Comparison of ENCODE assay signal across 9 cellular contexts in the genomic region with DNA sequence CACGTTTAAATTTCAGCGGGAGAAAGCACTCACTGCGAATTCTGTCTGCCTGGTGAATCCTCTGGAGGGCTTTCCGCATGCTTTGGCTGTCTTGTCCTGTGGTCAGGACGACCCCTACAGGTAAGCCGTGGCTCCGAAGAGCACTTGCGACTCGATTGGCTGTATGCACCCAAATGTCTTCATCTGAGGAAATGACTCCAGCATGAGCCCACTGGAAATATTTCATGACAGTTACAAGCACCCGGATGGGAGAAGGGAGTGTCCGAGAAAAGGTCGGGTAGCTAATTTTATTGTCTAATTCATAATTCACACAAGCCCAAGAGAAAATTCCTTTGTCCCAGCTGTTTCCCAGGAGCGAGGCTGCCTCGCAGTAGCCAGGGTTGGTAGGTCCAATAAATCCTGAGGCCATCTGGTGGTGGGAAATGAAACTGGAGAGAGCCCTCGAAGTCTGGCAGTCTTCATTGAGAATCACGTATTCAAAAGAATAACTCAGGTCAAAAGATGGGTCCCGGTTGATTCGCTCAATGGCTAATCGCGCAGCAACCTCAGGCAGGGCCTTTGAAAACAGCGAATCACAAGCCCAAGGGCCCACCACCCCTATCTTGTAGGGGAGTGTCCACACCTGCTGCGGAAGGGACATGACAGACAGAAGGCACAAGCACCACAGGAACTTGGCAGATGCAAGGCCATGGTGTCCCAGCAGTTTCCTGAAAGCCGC. TPM values are rescaled to one million over a fixed set of nuclear protein-coding genes. Genes with fewer than 3 reads are reported as not detected.
DNase-seq lines count a peak whose midpoint lies in the region; ATAC-seq and TF ChIP-seq lines count a peak whose summit lies in the region.
"Had no signal": no experiment of that assay in that cellular context is flagged by ENCODE, and none has a peak within 500 bp of the region (broad histone marks: within the 10 kb centered on the region; RNA-seq: fewer than 3 reads in every experiment).

No MANE protein-coding gene starts in this region.

- CTCF ChIA-PET in PC-3 (lab: Charles Lee) = interaction anchor here (0.7 to 1.0 kb wide), 3 partner anchors 9 to 776 kb away, joined by 3 to 5 read pairs (median 4); no protein-coding TSS in a partner anchor

- H3K27ac ChIP-seq in PC-3 (ENCODE audit: low read length) (no peak overlapping the region), esophagus muscularis mucosa (replicated peaks in 1 of 4) (no peak overlapping the region)

- H3K4me1 ChIP-seq in PC-3 (ENCODE audit: insufficient read depth, low read length) = no peaks in the 10 kb centered on the region
- peaks cover 0 to 11% (median 0%) of the 10 kb centered on the region in 4 donors for H3K4me1 ChIP-seq in esophagus muscularis mucosa

- intact Hi-C loops in PC-3 (cut with micrococcal nuclease) (loop anchor here (2.0 to 5.0 kb wide), 3 partner anchors 777 to 1277 kb away; no protein-coding TSS in a partner anchor), esophagus muscularis mucosa (cut with DNase I) (no loop called here)

- H3K36me3 Mint-ChIP-seq in nephron (ENCODE audit: low read depth) = no peaks in the 10 kb centered on the region

- H3K36me3 ChIP-seq in PC-3 (ENCODE audit: low read depth, low read length) (no peaks in the 10 kb centered on the region), esophagus muscularis mucosa (no peaks in the 10 kb centered on the region)

- no peaks in the 10 kb centered on the region for H3K27me3 Mint-ChIP-seq in nephron (ENCODE audit: low read depth)

- no peak for TF ChIP-seq POLR2A in esophagus muscularis mucosa (IDR thresholded peaks at IDR 0.05; ENCODE audit: low read depth)

- H3F3A ChIP-seq in PC-3 (ENCODE audit: low read length, unreplicated experiment) = no peaks in the 10 kb centered on the region

- no peak overlapping the region for H3K4me3 Mint-ChIP-seq in nephron

- no TSS peak for BruUV-seq in PC-3 (replicated peaks; lab: Mats Ljungman, UMichigan)

- DNase-seq in DMS79 treated with DMSO at 0.1 percent for 48 hours (lab: John Stamatoyannopoulos, UW) (peak; percentile 28), HK-2 (ENCODE audit: unreplicated experiment) (peak; percentile 18), PC-3 (peak; percentile 62), esophagus muscularis mucosa (ENCODE audit: extremely low spot score) (no peak), T-helper 1 cell (no peak)

- no peak overlapping the region for H3K27ac Mint-ChIP-seq in nephron

- H4K20me1 ChIP-seq in PC-3 (ENCODE audit: low read length) = no peaks in the 10 kb centered on the region

- POLR2A ChIA-PET in PC-3 (lab: Charles Lee; ENCODE audit: unreplicated experiment) = no interaction called here

- H3K4me2 ChIP-seq in PC-3 (ENCODE audit: low read length) = peak overlapping the region; percentile 73

- H3K4me1 Mint-ChIP-seq in nephron = peaks cover 12% of the 10 kb centered on the region

- no peaks in the 10 kb centered on the region for H3K9me3 Mint-ChIP-seq in nephron

- WGBS in esophagus muscularis mucosa = 14% methylated on average over 22 of the region's 23 CpGs

- TF ChIP-seq EP300 in esophagus muscularis mucosa (IDR thresholded peaks at IDR 0.05) = no peak

- peak overlapping the region; percentile 38; the same call in 1 of the 2 replicates for H3K4me3 ChIP-seq in PC-3 (ENCODE audit: low read length)
- H3K4me3 ChIP-seq in esophagus muscularis mucosa = peak overlapping the region in 1 of 4 donors; percentile 21

- ATAC-seq in PC-3 = peak; percentile 84
- no peak for ATAC-seq in HG03095 (IDR thresholded peaks at IDR 0.05; ENCODE audit: unreplicated experiment)
- ATAC-seq in GM21737 (IDR thresholded peaks at IDR 0.05; ENCODE audit: unreplicated experiment) = no peak

- TF ChIP-seq CTCF in PC-3 (conservative IDR thresholded peaks at IDR 0.05; ENCODE audit: low read depth, low read length) (peak; percentile 70), esophagus muscularis mucosa (IDR thresholded peaks at IDR 0.05) (peak in 2 of 3 experiments; percentile 25 to 48), nephron (IDR thresholded peaks at IDR 0.05; ENCODE audit: unreplicated experiment in 3 of 3) (peak; percentile 75 to 82 (median 80))

- H3K9me3 ChIP-seq in PC-3 (ENCODE audit: low read length) (no peaks in the 10 kb centered on the region), esophagus muscularis mucosa (no peaks in the 10 kb centered on the region)

- no peaks in the 10 kb centered on the region for H3K79me2 ChIP-seq in PC-3 (ENCODE audit: low read length)

- no peaks in the 10 kb centered on the region for H3K9me2 ChIP-seq in PC-3 (replicated peaks; ENCODE audit: low read length)

- H3K9ac ChIP-seq in PC-3 (ENCODE audit: low read length) = no peak overlapping the region

- H2AFZ ChIP-seq in PC-3 (ENCODE audit: low read length) = peak overlapping the region; percentile 67

- H3K27me3 ChIP-seq in PC-3 (ENCODE audit: low read length) (0 out of 2 replicates have a peak, but pooled peaks cover 4% of the 10 kb centered on the region), esophagus muscularis mucosa (peaks cover 0 to 2% (median 0%) of the 10 kb centered on the region in 4 donors)

RNA-seq across cellular contexts. Expression of a gene that starts 6.6 kb away (rescaled TPM):
- total RNA-seq in PC-3 (2014; rRNA removed) (not detected in 2 replicates), esophagus muscularis mucosa (not detected)
- total RNA-seq: activated CD8-positive, alpha-beta memory T cell treated with anti-CD3 and anti-CD28 coated beads for 36 hours had no signal

Comparison
In these comparisons a context has a peak if more than half of its experiments do, and no peak if none do; other contexts are left out.
1. DNase-seq: peak in DMS79 treated with DMSO at 0.1 percent for 48 hours (single experiment), HK-2 (single experiment) and PC-3 (single experiment); none in esophagus muscularis mucosa (single experiment) and T-helper 1 cell (0 of 5).
2. Peak in every context shown above with its lines, with median percentiles within 50 percentile points of each other: CTCF ChIP-seq.